In genomic region chr6:34304164-34304563, GRCh38 we compare ENCODE assay signal across 1 cellular context.
TF ChIP-seq lines count a peak whose summit lies in the region.

No MANE protein-coding gene starts in this region.

TF ChIP-seq in HEK293, 187 proteins besides CTCF, POLR2A, EP300 and RAD21 (continued from another document):
- TF ChIP-seq, protein P1, sequence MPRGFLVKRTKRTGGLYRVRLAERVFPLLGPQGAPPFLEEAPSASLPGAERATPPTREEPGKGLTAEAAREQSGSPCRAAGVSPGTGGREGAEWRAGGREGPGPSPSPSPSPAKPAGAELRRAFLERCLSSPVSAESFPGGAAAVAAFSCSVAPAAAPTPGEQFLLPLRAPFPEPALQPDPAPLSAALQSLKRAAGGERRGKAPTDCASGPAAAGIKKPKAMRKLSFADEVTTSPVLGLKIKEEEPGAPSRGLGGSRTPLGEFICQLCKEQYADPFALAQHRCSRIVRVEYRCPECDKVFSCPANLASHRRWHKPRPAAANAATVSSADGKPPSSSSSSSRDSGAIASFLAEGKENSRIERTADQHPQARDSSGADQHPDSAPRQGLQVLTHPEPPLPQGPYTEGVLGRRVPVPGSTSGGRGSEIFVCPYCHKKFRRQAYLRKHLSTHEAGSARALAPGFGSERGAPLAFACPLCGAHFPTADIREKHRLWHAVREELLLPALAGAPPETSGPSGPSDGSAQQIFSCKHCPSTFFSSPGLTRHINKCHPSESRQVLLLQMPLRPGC (tag by site-specific recombination; IDR thresholded peaks at IDR 0.05) = no peak
- TF ChIP-seq ZFHX2 (tag by site-specific recombination; conservative IDR thresholded peaks at IDR 0.05) = no peak
- TF ChIP-seq ZNF623 (tag by site-specific recombination; IDR thresholded peaks at IDR 0.05) = no peak
- no peak for TF ChIP-seq ZNF513 (tag by site-specific recombination; IDR thresholded peaks at IDR 0.05)
- no peak for TF ChIP-seq KLF16 (tag by site-specific recombination; IDR thresholded peaks at IDR 0.05)
- TF ChIP-seq ZNF768 (tag by site-specific recombination; IDR thresholded peaks at IDR 0.05) = no peak
- TF ChIP-seq ZNF548 (tag by site-specific recombination; IDR thresholded peaks at IDR 0.05) = no peak
- no peak for TF ChIP-seq ZBTB21 (tag by site-specific recombination; IDR thresholded peaks at IDR 0.05)
- TF ChIP-seq ZNF335 (tag by site-specific recombination; conservative IDR thresholded peaks at IDR 0.05) = no peak
- no peak for TF ChIP-seq TRIM28 (IDR thresholded peaks at IDR 0.05; ENCODE audit: borderline replicate concordance, low read length)
